Comparison of ENCODE assay signal across 24 cellular contexts in genomic region chr15:65006876-65007275, GRCh38. TPM values are rescaled to one million over a fixed set of nuclear protein-coding genes. Genes with fewer than 3 reads are reported as not detected.
"Had no signal": no experiment of that assay in that cellular context is flagged by ENCODE, and none has a peak within 500 bp of the region (broad histone marks: within the 10 kb centered on the region; RNA-seq: fewer than 3 reads in every experiment).

No MANE protein-coding gene starts in this region.

- H3K27me3 Mint-ChIP-seq: activated naive CD4-positive, alpha-beta T cell treated with anti-CD3 and anti-CD28 coated beads, Interleukin-2, amount 50 U/mL, for 24 hours; T-cell had no signal

- DNase-seq: activated CD4-positive, alpha-beta T cell treated with anti-CD3 and anti-CD28 coated beads for 4 hours; activated CD8-positive, alpha-beta memory T cell treated with anti-CD3 and anti-CD28 coated beads, Interleukin-2, amount 50 U/mL, for 48 hours; activated CD8-positive, alpha-beta T cell treated with anti-CD3 and anti-CD28 coated beads, Interleukin-2, amount 10 ng/mL, durations not matched to agents 7 days and 5 days; activated T-cell treated with anti-CD3 and anti-CD28 coated beads, Interleukin-2, amount 50 U/mL, for 1 hour; aorta; central memory CD4-positive, alpha-beta T cell; Karpas-422; MM.1S; NCI-H1105 treated with DMSO at 0.1 percent for 48 hours; NCI-H1436 treated with DMSO at 0.1 percent for 48 hours; NCI-H187; NCI-H2081; NCI-H446; NCI-H524; PC-3; T-cell; T-helper 2 cell; T1000 had no signal

- H3K4me3 Mint-ChIP-seq: activated CD8-positive, alpha-beta T cell treated with anti-CD3 and anti-CD28 coated beads, Interleukin-2, amount 10 ng/mL, durations not matched to agents 7 days and 5 days; activated naive CD4-positive, alpha-beta T cell treated with anti-CD3 and anti-CD28 coated beads, Interleukin-2, amount 50 U/mL, for 24 hours; T-cell had no signal

- H3K4me1 ChIP-seq: breast epithelium had no signal

- H3K27ac Mint-ChIP-seq: activated CD8-positive, alpha-beta T cell treated with anti-CD3 and anti-CD28 coated beads, Interleukin-2, amount 10 ng/mL, durations not matched to agents 7 days and 5 days; activated naive CD4-positive, alpha-beta T cell treated with anti-CD3 and anti-CD28 coated beads, Interleukin-2, amount 50 U/mL, for 24 hours; T-cell had no signal

- ATAC-seq: activated CD4-positive, CD25-positive, alpha-beta regulatory T cell treated with anti-CD3 and anti-CD28 coated beads, Interleukin-2, amount 50 U/mL, for 24 hours; activated CD8-positive, alpha-beta T cell treated with anti-CD3 and anti-CD28 coated beads, Interleukin-2, amount 10 ng/mL, durations not matched to agents 7 days and 5 days; PC-3; Right ventricle myocardium inferior; T-cell had no signal

- H3K9me3 ChIP-seq: breast epithelium had no signal

- H3K27ac ChIP-seq: breast epithelium, SK-N-MC, VCaP had no signal

- H3K9me3 Mint-ChIP-seq: activated naive CD4-positive, alpha-beta T cell treated with anti-CD3 and anti-CD28 coated beads, Interleukin-2, amount 50 U/mL, for 24 hours; T-cell had no signal

- H3K36me3 ChIP-seq: breast epithelium had no signal

- H3K4me3 ChIP-seq: breast epithelium, SK-N-MC had no signal

- H3K27me3 ChIP-seq: breast epithelium had no signal

- H3K4me1 Mint-ChIP-seq: activated naive CD4-positive, alpha-beta T cell treated with anti-CD3 and anti-CD28 coated beads, Interleukin-2, amount 50 U/mL, for 24 hours had no signal

RNA-seq across cellular contexts. Expression of gene SLC51B, which starts 38.3 kb away (rescaled TPM):
- total RNA-seq: activated CD8-positive, alpha-beta T cell treated with anti-CD3 and anti-CD28 coated beads, Interleukin-2, amount 10 ng/mL, durations not matched to agents 7 days and 5 days; aorta; breast epithelium; PC-3; Right ventricle myocardium inferior; T-cell had no signal
